In genomic region chr3:168341192-168341816, GRCh38 we compare ENCODE assay signal across 12 cellular contexts.
A peak's percentile ranks its signal among the peaks of the same experiment; 100 is the strongest.
DNase-seq lines count a peak whose midpoint lies in the region; TF ChIP-seq lines count a peak whose summit lies in the region.
"Had no signal": no experiment of that assay in that cellular context is flagged by ENCODE, and none has a peak within 500 bp of the region (broad histone marks: within the 10 kb centered on the region; RNA-seq: fewer than 3 reads in every experiment).

No MANE protein-coding gene starts in this region.

- H3F3A ChIP-seq in smooth muscle cell (ENCODE audit: low read depth): no peaks in the 10 kb centered on the region

- intact Hi-C loops in tibial artery (cut with DNase I; ENCODE audit: low total_unique reads): no loop called here

- DNase-seq in H4 (ENCODE audit: low spot score): peak; percentile 91
- DNase-seq in SK-N-MC (ENCODE audit: low read depth, low spot score): peak; percentile 82
- peak; percentile 3 for DNase-seq in fibroblast of the conjunctiva (ENCODE audit: low read depth)
- no peak for DNase-seq in smooth muscle cell (lab: John Stamatoyannopoulos, UW; ENCODE audit: unreplicated experiment)
- no peak for DNase-seq in tibial artery
- no peak for DNase-seq in hypothalamus (lab: John Stamatoyannopoulos, UW)
- DNase-seq in GM10248 (ENCODE audit: extremely low spot score): no peak
- DNase-seq: activated T-cell treated with anti-CD3 and anti-CD28 coated beads for 4 hours, NCI-H510A treated with DMSO at 0.1 percent for 48 hours, SHP77, WERI-Rb-1 had no signal

- H3K79me2 ChIP-seq in smooth muscle cell (ENCODE audit: low read depth): no peaks in the 10 kb centered on the region

- CTCF ChIA-PET in GM10248 (lab: Yijun Ruan, JAX): interaction anchor here (0.8 to 1.9 kb wide), 4 partner anchors 11 to 52 kb away, joined by 3 to 4 read pairs (median 3); no protein-coding TSS in a partner anchor

- H3K27ac ChIP-seq in SK-N-MC (no peak overlapping the region), smooth muscle cell (ENCODE audit: low read depth) (peak overlapping the region; percentile 80), tibial artery (no peak overlapping the region)
- H3K27ac ChIP-seq: suprapubic skin, WERI-Rb-1 had no signal

- H4K20me1 ChIP-seq in smooth muscle cell (ENCODE audit: low read depth): no peaks in the 10 kb centered on the region

- POLR2A ChIA-PET in GM10248 (lab: Yijun Ruan, JAX): no interaction called here

- no peak overlapping the region for H2AFZ ChIP-seq in smooth muscle cell (ENCODE audit: low read depth)

- H3K36me3 ChIP-seq in SK-N-MC (ENCODE audit: insufficient read depth, low read length) (no peaks in the 10 kb centered on the region), smooth muscle cell (ENCODE audit: low read depth) (no peaks in the 10 kb centered on the region), tibial artery (no peaks in the 10 kb centered on the region)
- H3K36me3 ChIP-seq: suprapubic skin, WERI-Rb-1 had no signal

- H3K4me3 ChIP-seq in SK-N-MC: peak overlapping the region; percentile 20
- no peak overlapping the region for H3K4me3 ChIP-seq in smooth muscle cell
- no peak overlapping the region for H3K4me3 ChIP-seq in tibial artery
- H3K4me3 ChIP-seq: suprapubic skin had no signal

- TF ChIP-seq CTCF in smooth muscle cell (IDR thresholded peaks at IDR 0.05; ENCODE audit: borderline replicate concordance, insufficient read depth, poor library complexity, severe bottlenecking) (no peak), tibial artery (IDR thresholded peaks at IDR 0.05) (no peak), GM10248 (IDR thresholded peaks at IDR 0.05; ENCODE audit: control extremely low read depth, extremely low read depth, low read depth, missing control alignments) (no peak)

- 26% methylated on average over 3 of the region's 3 CpGs for WGBS in smooth muscle cell (ENCODE audit: low lambda C conversion rate)

- H3K9me3 ChIP-seq in SK-N-MC (ENCODE audit: low read depth, low read length) (no peaks in the 10 kb centered on the region), smooth muscle cell (replicated peaks; ENCODE audit: low read depth) (no peaks in the 10 kb centered on the region), tibial artery (no peaks in the 10 kb centered on the region)
- H3K9me3 ChIP-seq: suprapubic skin had no signal

- no peak overlapping the region for H3K9ac ChIP-seq in SK-N-MC (ENCODE audit: insufficient read length)
- H3K9ac ChIP-seq in smooth muscle cell (ENCODE audit: low read depth): no peak overlapping the region

- H3K4me2 ChIP-seq in smooth muscle cell: peak overlapping the region; percentile 72

- H3K4me1 ChIP-seq in smooth muscle cell (ENCODE audit: low read depth) (peaks cover 15% of the 10 kb centered on the region), tibial artery (no peaks in the 10 kb centered on the region)
- H3K4me1 ChIP-seq: suprapubic skin had no signal

- H3K27me3 ChIP-seq in smooth muscle cell (ENCODE audit: low read depth) (no peaks in the 10 kb centered on the region), tibial artery (no peaks in the 10 kb centered on the region)
- H3K27me3 ChIP-seq: suprapubic skin had no signal

Comparison
In these comparisons a context has a peak if more than half of its experiments do, and no peak if none do; other contexts are left out.
1. DNase-seq: peak in H4 (single experiment), SK-N-MC (single experiment) and fibroblast of the conjunctiva (single experiment); none in smooth muscle cell (single experiment), tibial artery (0 of 2), hypothalamus (0 of 51) and GM10248 (single experiment).